17 cellular contexts compared by ENCODE assay signal in the genomic region with DNA sequence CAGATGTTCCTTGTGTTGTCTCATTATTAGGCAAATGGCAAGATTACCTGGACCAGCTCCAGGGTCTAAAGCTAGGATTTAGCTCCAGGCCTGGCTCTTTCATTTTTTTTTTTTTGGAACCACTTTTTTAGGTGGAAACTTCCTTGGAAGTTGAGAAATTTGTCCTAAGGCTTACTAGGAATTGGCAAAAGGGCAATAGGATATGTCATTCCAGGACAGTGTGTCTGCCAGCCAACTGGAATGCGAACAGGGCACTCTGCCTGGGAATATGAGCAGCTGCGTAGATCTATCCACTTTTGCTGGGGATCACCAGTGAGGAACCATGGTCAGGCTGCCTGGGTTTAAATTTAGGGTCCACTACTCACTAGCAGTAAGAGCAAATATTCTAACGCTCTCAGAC.
"Had no signal": no experiment of that assay in that cellular context is flagged by ENCODE, and none has a peak within 500 bp of the region (broad histone marks: within the 10 kb centered on the region; RNA-seq: fewer than 3 reads in every experiment).

No MANE protein-coding gene starts in this region.

- H3K27me3 Mint-ChIP-seq: stimulated activated naive CD8-positive, alpha-beta T cell treated with anti-CD3 and anti-CD28 coated beads, Interleukin-15, amount 100 ng/mL, for 72 hours had no signal

- H3K4me3 ChIP-seq: ascending aorta, breast epithelium, smooth muscle cell, upper lobe of left lung had no signal

- H3K27me3 ChIP-seq: ascending aorta, breast epithelium, upper lobe of left lung had no signal

- H3K27ac Mint-ChIP-seq: activated T-cell treated with anti-CD3 and anti-CD28 coated beads, Interleukin-2, amount 50 U/mL, for 72 hours; stimulated activated naive CD8-positive, alpha-beta T cell treated with anti-CD3 and anti-CD28 coated beads, Interleukin-15, amount 100 ng/mL, for 72 hours had no signal

- H3K27ac ChIP-seq: ascending aorta, upper lobe of left lung, VCaP had no signal

- H3K9me3 ChIP-seq: ascending aorta, breast epithelium, upper lobe of left lung had no signal

- H3K4me2 ChIP-seq: smooth muscle cell had no signal

- H3K36me3 ChIP-seq: ascending aorta, breast epithelium, upper lobe of left lung had no signal

- H3K4me1 ChIP-seq: ascending aorta, breast epithelium, upper lobe of left lung had no signal

- H3K4me3 Mint-ChIP-seq: activated T-cell treated with anti-CD3 and anti-CD28 coated beads, Interleukin-2, amount 50 U/mL, for 72 hours; stimulated activated naive CD8-positive, alpha-beta T cell treated with anti-CD3 and anti-CD28 coated beads, Interleukin-15, amount 100 ng/mL, for 72 hours had no signal

- DNase-seq: activated CD4-positive, alpha-beta T cell treated with anti-CD3 and anti-CD28 coated beads for 1 hour; activated CD4-positive, alpha-beta T cell treated with anti-CD3 and anti-CD28 coated beads, Interleukin-2, amount 50 U/mL, for 4 hours; activated effector memory CD4-positive, alpha-beta T cell treated with anti-CD3 and anti-CD28 coated beads, Interleukin-2, amount 50 U/mL, for 16 hours; activated naive CD4-positive, alpha-beta T cell treated with anti-CD3 and anti-CD28 coated beads, Interleukin-2, amount 50 U/mL, for 16 hours; activated T-cell treated with anti-CD3 and anti-CD28 coated beads, Interleukin-2, amount 50 U/mL, for 72 hours; effector CD4-positive, alpha-beta T cell; midbrain; occipital lobe; stimulated activated CD4-positive, alpha-beta T cell treated with anti-CD3 and anti-CD28 coated beads, Interleukin-4, amount 100 ng/mL, for 1 hour; stimulated activated naive CD8-positive, alpha-beta T cell treated with anti-CD3 and anti-CD28 coated beads, Interleukin-15, amount 100 ng/mL, for 72 hours; SW 1271; T-helper 2 cell; upper lobe of left lung had no signal

- H3K4me1 Mint-ChIP-seq: stimulated activated naive CD8-positive, alpha-beta T cell treated with anti-CD3 and anti-CD28 coated beads, Interleukin-15, amount 100 ng/mL, for 72 hours had no signal

- ATAC-seq: activated T-cell treated with anti-CD3 and anti-CD28 coated beads, Interleukin-2, amount 50 U/mL, for 72 hours; stimulated activated naive CD8-positive, alpha-beta T cell treated with anti-CD3 and anti-CD28 coated beads, Interleukin-15, amount 100 ng/mL, for 72 hours had no signal

- H3K9me3 Mint-ChIP-seq: activated T-cell treated with anti-CD3 and anti-CD28 coated beads, Interleukin-2, amount 50 U/mL, for 72 hours; stimulated activated naive CD8-positive, alpha-beta T cell treated with anti-CD3 and anti-CD28 coated beads, Interleukin-15, amount 100 ng/mL, for 72 hours had no signal
